In genomic region chr10:25178411-25178810, GRCh38 we compare ENCODE assay signal across 32 cellular contexts. TPM values are rescaled to one million over a fixed set of nuclear protein-coding genes. Genes with fewer than 3 reads are reported as not detected.
"Had no signal": no experiment of that assay in that cellular context is flagged by ENCODE, and none has a peak within 500 bp of the region (broad histone marks: within the 10 kb centered on the region; RNA-seq: fewer than 3 reads in every experiment).

No MANE protein-coding gene starts in this region.

- H3K9me3 Mint-ChIP-seq: activated naive CD4-positive, alpha-beta T cell treated with anti-CD3 and anti-CD28 coated beads for 36 hours; activated T-helper 2 cell treated with anti-CD3 and anti-CD28 coated beads, Interferon-gamma antibody, Interleukin-2, Interleukin-4, amounts not matched to agents 10 μg/mL and 5 μg/mL and 100 μg/mL, durations not matched to agents 14 hours and 24 hours and 36 hours had no signal

- H3K27ac ChIP-seq: adrenal gland, body of pancreas, Peyer's patch, SK-N-MC had no signal

- H3K36me3 ChIP-seq: adrenal gland, MG63, Peyer's patch had no signal

- H3K4me3 ChIP-seq: adrenal gland, body of pancreas, MG63, Peyer's patch, SK-N-MC had no signal

- ATAC-seq: activated CD8-positive, alpha-beta T cell treated with anti-CD3 and anti-CD28 coated beads for 36 hours; activated naive CD4-positive, alpha-beta T cell treated with anti-CD3 and anti-CD28 coated beads, Interleukin-2, amount 50 U/mL, for 72 hours; body of pancreas; PC-3 had no signal

- DNase-seq: activated CD4-positive, alpha-beta T cell treated with anti-CD3 and anti-CD28 coated beads, Interleukin-2, amount 10 ng/mL, durations not matched to agents 24 days and 14 days; activated CD4-positive, alpha-beta T cell treated with anti-CD3 and anti-CD28 coated beads, Interleukin-2, amount 50 U/mL, for 4 hours; activated CD8-positive, alpha-beta T cell treated with anti-CD3 and anti-CD28 coated beads for 36 hours; activated gamma-delta T cell; activated naive CD4-positive, alpha-beta T cell treated with anti-CD3 and anti-CD28 coated beads for 36 hours; activated T-cell treated with anti-CD3 and anti-CD28 coated beads, Interleukin-2, amount 50 U/mL, for 1 hour; adrenal gland; body of pancreas; Karpas-422; KBM-7; MG63; NCI-H1048; NCI-H1105 treated with DMSO at 0.1 percent for 48 hours; NCI-H1436; NCI-H1694; NCI-H1930; NCI-H2081 treated with DMSO at 0.1 percent for 48 hours; NCI-H2171; NCI-H510A treated with DMSO at 0.1 percent for 48 hours; NCI-H526 treated with DMSO at 0.1 percent for 48 hours; NCI-H774; PC-3; Peyer's patch; RPMI8226; SIG-M5 had no signal

- H3K27ac Mint-ChIP-seq: activated CD4-positive, alpha-beta T cell treated with anti-CD3 and anti-CD28 coated beads, Interleukin-2, amount 10 ng/mL, durations not matched to agents 24 days and 14 days; activated CD8-positive, alpha-beta T cell treated with anti-CD3 and anti-CD28 coated beads for 36 hours; activated naive CD4-positive, alpha-beta T cell treated with anti-CD3 and anti-CD28 coated beads for 36 hours; activated naive CD4-positive, alpha-beta T cell treated with anti-CD3 and anti-CD28 coated beads, Interleukin-2, amount 50 U/mL, for 72 hours; activated T-helper 2 cell treated with anti-CD3 and anti-CD28 coated beads, Interferon-gamma antibody, Interleukin-2, Interleukin-4, amounts not matched to agents 10 μg/mL and 5 μg/mL and 100 μg/mL, durations not matched to agents 14 hours and 24 hours and 36 hours had no signal

- H3K9me3 ChIP-seq: adrenal gland, body of pancreas, MG63 had no signal

- H3K4me3 Mint-ChIP-seq: activated CD4-positive, alpha-beta T cell treated with anti-CD3 and anti-CD28 coated beads, Interleukin-2, amount 10 ng/mL, durations not matched to agents 24 days and 14 days; activated CD8-positive, alpha-beta T cell treated with anti-CD3 and anti-CD28 coated beads for 36 hours; activated naive CD4-positive, alpha-beta T cell treated with anti-CD3 and anti-CD28 coated beads for 36 hours; IgD-negative memory B cell had no signal

RNA-seq across cellular contexts. Expression of gene GPR158, which starts 3.6 kb away (rescaled TPM):
- total RNA-seq: activated CD4-positive, alpha-beta T cell treated with anti-CD3 and anti-CD28 coated beads, Interleukin-2, amount 10 ng/mL, durations not matched to agents 24 days and 14 days; activated CD8-positive, alpha-beta memory T cell treated with anti-CD3 and anti-CD28 coated beads for 36 hours; activated CD8-positive, alpha-beta T cell treated with anti-CD3 and anti-CD28 coated beads for 36 hours; activated naive CD4-positive, alpha-beta T cell treated with anti-CD3 and anti-CD28 coated beads for 36 hours; activated naive CD4-positive, alpha-beta T cell treated with anti-CD3 and anti-CD28 coated beads, Interleukin-2, amount 50 U/mL, for 72 hours; PC-3; T-helper 1 cell treated with Interleukin-12 subunit alpha and Interleukin-12 subunit beta and Interleukin-4 antibody, amounts not matched to agents 30 ng/mL and 1 ng/mL, for 36 hours; T-helper 2 cell treated with Interferon-gamma antibody and Interleukin-4, amounts not matched to agents 100 ng/mL and 5 ng/mL, for 36 hours had no signal
- polyA plus RNA-seq: IgD-negative memory B cell had no signal
